Comparison of ENCODE assay signal across 9 cellular contexts in genomic region chr9:98860871-98861293, GRCh38. TPM values are rescaled to one million over a fixed set of nuclear protein-coding genes. Genes with fewer than 3 reads are reported as not detected.
DNase-seq lines count a peak whose midpoint lies in the region; ATAC-seq and TF ChIP-seq lines count a peak whose summit lies in the region.
"Had no signal": no experiment of that assay in that cellular context is flagged by ENCODE, and none has a peak within 500 bp of the region (broad histone marks: within the 10 kb centered on the region; RNA-seq: fewer than 3 reads in every experiment).

No MANE protein-coding gene starts in this region.

- TF ChIP-seq POLR2A in heart left ventricle (IDR thresholded peaks at IDR 0.05) (no peak), sigmoid colon (IDR thresholded peaks at IDR 0.05) (no peak)

- no peaks in the 10 kb centered on the region for H3K36me3 ChIP-seq in heart left ventricle
- no peaks in the 10 kb centered on the region for H3K36me3 ChIP-seq in sigmoid colon
- H3K36me3 ChIP-seq: neutrophil had no signal

- H3K27me3 ChIP-seq in heart left ventricle, result no peaks in the 10 kb centered on the region
- no peaks in the 10 kb centered on the region for H3K27me3 ChIP-seq in sigmoid colon

- H3K27ac ChIP-seq in VCaP (no peak overlapping the region), heart left ventricle (peak overlapping the region in 10 of 12 donors; percentile 23 to 85 (median 50)), sigmoid colon (peak overlapping the region; percentile 12 to 72 (median 66))
- H3K27ac ChIP-seq: neutrophil had no signal

- TF ChIP-seq CTCF in VCaP (conservative IDR thresholded peaks at IDR 0.05) (peak; percentile 77), heart left ventricle (IDR thresholded peaks at IDR 0.05) (peak; percentile 39 to 90 (median 71)), sigmoid colon (IDR thresholded peaks at IDR 0.05) (peak; percentile 54 to 63 (median 60))

- no peak overlapping the region for H3K4me3 ChIP-seq in heart left ventricle
- H3K4me3 ChIP-seq in sigmoid colon, result no peak overlapping the region

- peak; percentile 78 to 94 (median 90) for ATAC-seq in heart left ventricle
- ATAC-seq in GM19324 (IDR thresholded peaks at IDR 0.05; ENCODE audit: low FRiP score, unreplicated experiment), result no peak
- no peak for ATAC-seq in HG02588 (IDR thresholded peaks at IDR 0.05; ENCODE audit: unreplicated experiment)

- intact Hi-C loops in heart left ventricle (cut with DNase I) (loop anchor here (1.0 to 10.0 kb wide), 12 partner anchors 111 to 281 kb away; no protein-coding TSS in a partner anchor), sigmoid colon (cut with DNase I) (loop anchor here (2.0 kb wide), 3 partner anchors 82 to 280 kb away; partner anchors contain the start of gene COL15A1)

- peaks cover 4 to 64% (median 36%) of the 10 kb centered on the region in 12 donors for H3K4me1 ChIP-seq in heart left ventricle
- H3K4me1 ChIP-seq in sigmoid colon, result peaks cover 0 to 29% (median 12%) of the 10 kb centered on the region in 4 donors

- 1 to 6% (median 3%) methylated on average over 5 of the region's 5 CpGs for WGBS in heart left ventricle, 4 donors
- 20 to 41% methylated on average over 5 of the region's 5 CpGs for WGBS in sigmoid colon, 2 donors

- H3K9me3 ChIP-seq in heart left ventricle, result peaks cover 0 to 9% (median 0%) of the 10 kb centered on the region in 12 donors
- H3K9me3 ChIP-seq in sigmoid colon, result no peaks in the 10 kb centered on the region
- H3K9me3 ChIP-seq: neutrophil had no signal

- peak in 2 of 4 donors; percentile 29 to 54 for TF ChIP-seq EP300 in sigmoid colon (IDR thresholded peaks at IDR 0.05)

- DNase-seq in HS-27A (ENCODE audit: low read depth) (peak; percentile 64), heart left ventricle (peak in 4 of 5 donors; percentile 82 to 90 (median 84)), sigmoid colon (peak; percentile 92), NCI-H1048 (lab: John Stamatoyannopoulos, UW) (no peak), NOMO-1 treated with DMSO at 0.1 percent for 48 hours (lab: John Stamatoyannopoulos, UW; ENCODE audit: unreplicated experiment) (no peak)

RNA-seq across cellular contexts. Expression of gene GALNT12, which starts 53.4 kb away (rescaled TPM):
- 1 to 10 TPM in 3 of 9 donors, under 1 TPM in 6; 0.25 to 4.7 (median 0.70) TPM for total RNA-seq in heart left ventricle
- polyA plus RNA-seq in heart left ventricle, result under 1 TPM; 0.23 to 0.32 TPM
- total RNA-seq in sigmoid colon, result 10 to 100 TPM; 11.5 to 18.9 (median 15.7) TPM
- polyA plus RNA-seq in sigmoid colon, result 10 to 100 TPM; 23.6 to 34.2 (median 30.5) TPM

Comparison
In these comparisons a context has a peak if more than half of its experiments do, and no peak if none do; other contexts are left out.
1. DNase-seq: peak in HS-27A (single experiment), heart left ventricle (4 of 5) and sigmoid colon (single experiment); none in NCI-H1048 (single experiment) and NOMO-1 treated with DMSO at 0.1 percent for 48 hours (single experiment).
2. ATAC-seq: peak in heart left ventricle (4 of 4); none in GM19324 (single experiment) and HG02588 (single experiment).
3. Peak in every context shown above with its lines, with median percentiles within 50 percentile points of each other: CTCF ChIP-seq.